In genomic region chr1:94926915-94927404, GRCh38 we compare ENCODE assay signal across 2 cellular contexts.
TF ChIP-seq lines count a peak whose summit lies in the region.

CNN3 (minus strand) TSS chr1:94927110; CDS start chr1:94926894, 216 bp downstream.

TF ChIP-seq in HCT116, 20 proteins besides CTCF, POLR2A, EP300 and RAD21 (continued from another document):
- peak; percentile 36 for TF ChIP-seq YY1 (IDR thresholded peaks at IDR 0.05; ENCODE audit: extremely low read depth, insufficient replicate concordance, low read depth, low read length)
- TF ChIP-seq TCF7L2 (IDR thresholded peaks at IDR 0.05; ENCODE audit: borderline replicate concordance, extremely low read depth, insufficient read depth, insufficient read length), result peak; percentile 49
- no peak for TF ChIP-seq CBX3 (IDR thresholded peaks at IDR 0.05; ENCODE audit: low read depth)
- TF ChIP-seq ZFX (IDR thresholded peaks at IDR 0.05), result peak; percentile 51
- TF ChIP-seq SP1 (IDR thresholded peaks at IDR 0.05; ENCODE audit: low read depth), result peak; percentile 51
- no peak for TF ChIP-seq JUND (IDR thresholded peaks at IDR 0.05)
- TF ChIP-seq SRF (IDR thresholded peaks at IDR 0.05; ENCODE audit: low read depth), result no peak
- TF ChIP-seq, protein P1, sequence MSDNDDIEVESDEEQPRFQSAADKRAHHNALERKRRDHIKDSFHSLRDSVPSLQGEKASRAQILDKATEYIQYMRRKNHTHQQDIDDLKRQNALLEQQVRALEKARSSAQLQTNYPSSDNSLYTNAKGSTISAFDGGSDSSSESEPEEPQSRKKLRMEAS (IDR thresholded peaks at IDR 0.05), result peak; percentile 93
- no peak for TF ChIP-seq ZNF274 (IDR thresholded peaks at IDR 0.05; ENCODE audit: low read depth, low read length)
- TF ChIP-seq POLR2AphosphoS5 (IDR thresholded peaks at IDR 0.05; ENCODE audit: low read depth, low read length), result peak; percentile 98
- no peak for TF ChIP-seq EZH2 (IDR thresholded peaks at IDR 0.05)
- TF ChIP-seq REST (IDR thresholded peaks at IDR 0.05; ENCODE audit: low read depth), result no peak

TF ChIP-seq in K562, 482 proteins besides CTCF, POLR2A, EP300 and RAD21 (continued from another document):
- TF ChIP-seq, protein P2, sequence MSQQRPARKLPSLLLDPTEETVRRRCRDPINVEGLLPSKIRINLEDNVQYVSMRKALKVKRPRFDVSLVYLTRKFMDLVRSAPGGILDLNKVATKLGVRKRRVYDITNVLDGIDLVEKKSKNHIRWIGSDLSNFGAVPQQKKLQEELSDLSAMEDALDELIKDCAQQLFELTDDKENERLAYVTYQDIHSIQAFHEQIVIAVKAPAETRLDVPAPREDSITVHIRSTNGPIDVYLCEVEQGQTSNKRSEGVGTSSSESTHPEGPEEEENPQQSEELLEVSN (IDR thresholded peaks at IDR 0.05; ENCODE audit: borderline replicate concordance in 1 of 2, extremely low read depth in 1 of 2, insufficient read depth in 1 of 2, insufficient read length in 1 of 2, low read depth in 1 of 2, low read length in 1 of 2, poor library complexity in 1 of 2, severe bottlenecking in 1 of 2), result peak; percentile 31 to 77
- TF ChIP-seq EGR1 (conservative IDR thresholded peaks at IDR 0.05) (peak; percentile 49), CSDE1 (IDR thresholded peaks at IDR 0.05) (no peak), ZNF444 (CRISPR knock-in tag; IDR thresholded peaks at IDR 0.05) (no peak), PRPF4 (IDR thresholded peaks at IDR 0.05; ENCODE audit: insufficient read depth, low read depth, low read length, poor library complexity, severe bottlenecking) (no peak)
